In genomic region chr9:36487482-36488321, GRCh38 we compare ENCODE assay signal across 1 cellular context.
TF ChIP-seq lines count a peak whose summit lies in the region.

No MANE protein-coding gene starts in this region.

TF ChIP-seq in SK-N-SH, 30 proteins besides CTCF, POLR2A, EP300 and RAD21 (continued from another document):
- TF ChIP-seq IRF3 (IDR thresholded peaks at IDR 0.05; ENCODE audit: low read depth, low read length): no peak
- no peak for TF ChIP-seq FOXM1 (IDR thresholded peaks at IDR 0.05; ENCODE audit: low read depth)
- no peak for TF ChIP-seq NFIC (IDR thresholded peaks at IDR 0.05; ENCODE audit: borderline replicate concordance)
- peak; percentile 85; the same call in 1 of the 2 replicates for TF ChIP-seq ZBTB33 (IDR thresholded peaks at IDR 0.05; ENCODE audit: borderline replicate concordance, low read depth)
- 0 out of 2 replicates have a peak, but pooled peaks have one; percentile 26 for TF ChIP-seq SIN3A (IDR thresholded peaks at IDR 0.05; ENCODE audit: borderline replicate concordance, low read depth, low read length)
- no peak for TF ChIP-seq PBX3 (IDR thresholded peaks at IDR 0.05)
- TF ChIP-seq GATA2 (CRISPR knock-in tag; IDR thresholded peaks at IDR 0.05): no peak
- TF ChIP-seq CHD2 (IDR thresholded peaks at IDR 0.05; ENCODE audit: low read length, partially characterized antibody): peak; percentile 86
